8 cellular contexts compared by ENCODE assay signal in genomic region chr16:1420540-1421205, GRCh38. TPM values are rescaled to one million over a fixed set of nuclear protein-coding genes. Genes with fewer than 3 reads are reported as not detected.
DNase-seq lines count a peak whose midpoint lies in the region; ATAC-seq and FAIRE-seq lines count a peak whose summit lies in the region.

TSS of gene UQCC4 (minus strand) at chr16:1420747. CDS start at chr16:1420723, 24 bp downstream.

- H3K4me1 ChIP-seq in endocrine pancreas (ENCODE audit: control insufficient read depth, insufficient read depth, low read length) = peaks cover 4% of the 10 kb centered on the region
- H3K4me1 ChIP-seq in mesendoderm (ENCODE audit: control insufficient read depth, low read depth, low read length) = peaks cover 2% of the 10 kb centered on the region

- no peak within 1 kb of the TSS for H3K27ac ChIP-seq in mesendoderm (ENCODE audit: low read depth, low read length)

- H3K4me3 Mint-ChIP-seq in activated CD8-positive, alpha-beta memory T cell treated with anti-CD3 and anti-CD28 coated beads, Interleukin-2, amount 10 ng/mL, durations not matched to agents 7 days and 5 days = peak within 1 kb of the TSS; percentile 83

- H2BK5ac ChIP-seq in mesendoderm (ENCODE audit: low read length) = no peak within 1 kb of the TSS

- H3K79me1 ChIP-seq in mesendoderm (ENCODE audit: low read length) = peaks cover 10% of the 10 kb centered on the region

- WGBS in mesendoderm (ENCODE audit: extremely low coverage, insufficient coverage, low lambda C conversion rate) = no CpG with 5 or more reads among the region's 71 CpGs

- H4K8ac ChIP-seq in mesendoderm (ENCODE audit: low read depth, low read length) = no peak within 1 kb of the TSS

- H3K23ac ChIP-seq in mesendoderm (ENCODE audit: low read length) = no peak within 1 kb of the TSS

- H3K4me3 ChIP-seq in endocrine pancreas (ENCODE audit: control insufficient read depth, insufficient read depth, low read length) (peak within 1 kb of the TSS; percentile 56), mesendoderm (ENCODE audit: low read length) (peak within 1 kb of the TSS; percentile 92)

- peak; percentile 65 for ATAC-seq in GM21367 (IDR thresholded peaks at IDR 0.05; ENCODE audit: unreplicated experiment)
- peak; percentile 90 for ATAC-seq in activated CD8-positive, alpha-beta memory T cell treated with anti-CD3 and anti-CD28 coated beads, Interleukin-2, amount 10 ng/mL, durations not matched to agents 7 days and 5 days

- no peaks in the 10 kb centered on the region for H3K9me3 ChIP-seq in endocrine pancreas (ENCODE audit: control insufficient read depth, low read length)

- peak within 1 kb of the TSS; percentile 76 for H3K4ac ChIP-seq in mesendoderm (ENCODE audit: low read depth, low read length)

- FAIRE-seq in HTR-8/SVneo (lab: Jason Lieb, UNC) = peak; percentile 81

- peak within 1 kb of the TSS; percentile 71 for H4K5ac ChIP-seq in mesendoderm (ENCODE audit: low read length)

- no peak within 1 kb of the TSS for H2BK15ac ChIP-seq in mesendoderm (replicated peaks; ENCODE audit: low read depth)

- no peak within 1 kb of the TSS for H2BK120ac ChIP-seq in mesendoderm (ENCODE audit: low read depth, low read length)

- H3K9me3 Mint-ChIP-seq in activated CD8-positive, alpha-beta memory T cell treated with anti-CD3 and anti-CD28 coated beads, Interleukin-2, amount 10 ng/mL, durations not matched to agents 7 days and 5 days (ENCODE audit: low read depth) = no peaks in the 10 kb centered on the region

- H3K27me3 ChIP-seq in endocrine pancreas (ENCODE audit: control insufficient read depth, insufficient read depth, low read length) = peaks cover 3% of the 10 kb centered on the region
- no peaks in the 10 kb centered on the region for H3K27me3 ChIP-seq in mesendoderm (ENCODE audit: insufficient read depth, low read length, poor library complexity)

- DNase-seq in COLO829 (ENCODE audit: low spot score) (peak; percentile 99), HTR-8/SVneo (ENCODE audit: insufficient read length, low spot score) (peak; percentile 98), NOMO-1 treated with dmso at 0.1 percent for 144 hours (lab: John Stamatoyannopoulos, UW; ENCODE audit: unreplicated experiment) (peak; percentile 98), mesendoderm (peak; percentile 99)
- peak; percentile 99 for DNase-seq in activated CD8-positive, alpha-beta memory T cell treated with anti-CD3 and anti-CD28 coated beads, Interleukin-2, amount 10 ng/mL, durations not matched to agents 7 days and 5 days
- DNase-seq in stimulated activated CD8-positive, alpha-beta memory T cell treated with anti-CD3 and anti-CD28 coated beads, Interleukin-15, amount 100 ng/mL, for 1 hour (ENCODE audit: low read depth) = peak; percentile 99

- H3K18ac ChIP-seq in mesendoderm (ENCODE audit: low read length) = peak within 1 kb of the TSS; percentile 85

- peaks cover 12% of the 10 kb centered on the region for H3K79me2 ChIP-seq in mesendoderm (ENCODE audit: control insufficient read depth, insufficient read depth, low read length)

- H3K56ac ChIP-seq in mesendoderm (ENCODE audit: low read length) = peak within 1 kb of the TSS; percentile 97

- peak within 1 kb of the TSS; percentile 100 for H3K4me2 ChIP-seq in mesendoderm (ENCODE audit: low read length)

- H3K36me3 ChIP-seq in endocrine pancreas (ENCODE audit: control insufficient read depth, insufficient read depth, low read length) (no peaks in the 10 kb centered on the region), mesendoderm (ENCODE audit: control insufficient read depth, insufficient read depth, low read length) (no peaks in the 10 kb centered on the region)

- H3K4me1 Mint-ChIP-seq in activated CD8-positive, alpha-beta memory T cell treated with anti-CD3 and anti-CD28 coated beads, Interleukin-2, amount 10 ng/mL, durations not matched to agents 7 days and 5 days = peaks cover 39% of the 10 kb centered on the region

- no peaks in the 10 kb centered on the region for H3K27me3 Mint-ChIP-seq in activated CD8-positive, alpha-beta memory T cell treated with anti-CD3 and anti-CD28 coated beads, Interleukin-2, amount 10 ng/mL, durations not matched to agents 7 days and 5 days

- peaks cover 10% of the 10 kb centered on the region for H3K36me3 Mint-ChIP-seq in activated CD8-positive, alpha-beta memory T cell treated with anti-CD3 and anti-CD28 coated beads, Interleukin-2, amount 10 ng/mL, durations not matched to agents 7 days and 5 days

- CTCF ChIA-PET in activated CD8-positive, alpha-beta memory T cell treated with anti-CD3 and anti-CD28 coated beads, Interleukin-2, amount 10 ng/mL, durations not matched to agents 7 days and 5 days (lab: Charles Lee) = interaction anchor here (0.7 to 1.7 kb wide), 9 partner anchors 10 to 1356 kb away, joined by 3 to 11 read pairs (median 4); partner anchors contain the start of genes JPT2, MAPK8IP3 and NUBP2

- peak within 1 kb of the TSS; percentile 97 for H3K27ac Mint-ChIP-seq in activated CD8-positive, alpha-beta memory T cell treated with anti-CD3 and anti-CD28 coated beads, Interleukin-2, amount 10 ng/mL, durations not matched to agents 7 days and 5 days

- H3K9ac ChIP-seq in endocrine pancreas (ENCODE audit: control insufficient read depth, insufficient read depth, low read length) (peak within 1 kb of the TSS; percentile 90), mesendoderm (ENCODE audit: low read length) (peak within 1 kb of the TSS; percentile 91)

- H2AK5ac ChIP-seq in mesendoderm (ENCODE audit: low read length) = peak within 1 kb of the TSS; percentile 32

RNA-seq across cellular contexts. Expression of gene UQCC4, which starts in this region (rescaled TPM):
- total RNA-seq in activated CD8-positive, alpha-beta memory T cell treated with anti-CD3 and anti-CD28 coated beads, Interleukin-2, amount 10 ng/mL, durations not matched to agents 7 days and 5 days = 10 to 100 TPM; 15.7 to 18.5 TPM
- 20.1 TPM for polyA plus RNA-seq in mesendoderm (2013, experiment 1 of 2)
- 19.2 TPM for polyA plus RNA-seq in mesendoderm (2013, experiment 2 of 2)
